24 cellular contexts compared by ENCODE assay signal in the genomic region with DNA sequence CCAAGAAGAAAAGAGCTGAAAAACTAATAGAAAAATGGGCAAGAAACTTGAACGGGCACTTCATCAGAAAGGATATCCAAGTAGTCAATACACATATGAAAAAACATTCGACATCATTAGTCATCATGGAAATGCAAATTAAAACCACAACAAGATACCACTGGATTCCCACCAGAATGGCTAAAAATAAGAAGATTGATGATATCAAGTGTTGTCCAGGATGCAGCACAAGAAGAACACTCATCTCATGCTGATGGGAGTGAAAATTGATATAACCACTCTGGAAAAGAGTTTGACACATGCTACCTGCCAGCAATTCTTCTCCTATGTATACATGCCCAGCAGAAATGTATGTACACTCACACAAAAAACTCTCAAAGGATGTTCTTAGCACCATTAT. TPM values are rescaled to one million over a fixed set of nuclear protein-coding genes. Genes with fewer than 3 reads are reported as not detected.
"Had no signal": no experiment of that assay in that cellular context is flagged by ENCODE, and none has a peak within 500 bp of the region (broad histone marks: within the 10 kb centered on the region; RNA-seq: fewer than 3 reads in every experiment).

No MANE protein-coding gene starts in this region.

- H3K36me3 ChIP-seq: colonic mucosa had no signal

- H3K9me3 ChIP-seq: colonic mucosa had no signal

- H3K4me1 ChIP-seq: colonic mucosa had no signal

- H3K4me2 ChIP-seq: PC-9 had no signal

- DNase-seq: activated CD4-positive, alpha-beta T cell treated with anti-CD3 and anti-CD28 coated beads for 48 hours; activated CD4-positive, alpha-beta T cell treated with anti-CD3 and anti-CD28 coated beads, Interleukin-2, amount 50 U/mL, for 4 hours; activated CD4-positive, CD25-positive, alpha-beta regulatory T cell treated with anti-CD3 and anti-CD28 coated beads, Interleukin-2, amount 50 U/mL, for 72 hours; activated CD8-positive, alpha-beta memory T cell treated with anti-CD3 and anti-CD28 coated beads, Interleukin-2, amount 50 U/mL, for 48 hours; activated CD8-positive, alpha-beta T cell treated with anti-CD3 and anti-CD28 coated beads, Interleukin-2, amount 10 ng/mL, durations not matched to agents 7 days and 5 days; activated effector memory CD4-positive, alpha-beta T cell treated with anti-CD3 and anti-CD28 coated beads, Interleukin-2, amount 50 U/mL, for 16 hours; activated naive CD4-positive, alpha-beta T cell treated with Interleukin-2 at 50 U/mL for 16 hours; activated naive CD8-positive, alpha-beta T cell treated with anti-CD3 and anti-CD28 coated beads, Interleukin-2, amount 50 U/mL, for 24 hours; activated T-cell treated with anti-CD3 and anti-CD28 coated beads, Interleukin-2, amount 50 U/mL, for 1 hour; caudate nucleus; colonic mucosa; NCI-H1092; NCI-H1417; NCI-H2029; NCI-H2107; NCI-H345; NCI-H510A; NCI-H69; PC-9; SIG-M5; T-helper 17 cell; T-helper 9 cell had no signal

- ATAC-seq: activated CD8-positive, alpha-beta T cell treated with anti-CD3 and anti-CD28 coated beads, Interleukin-2, amount 10 ng/mL, durations not matched to agents 7 days and 5 days; activated naive CD4-positive, alpha-beta T cell treated with anti-CD3 and anti-CD28 coated beads, Interleukin-2, amount 50 U/mL, for 72 hours; activated naive CD8-positive, alpha-beta T cell treated with anti-CD3 and anti-CD28 coated beads, Interleukin-2, amount 50 U/mL, for 24 hours; T-helper 17 cell; WTC11 had no signal

- H2AFZ ChIP-seq: PC-9 had no signal

- H3K27ac ChIP-seq: colonic mucosa, PC-9 had no signal

- H3K4me3 ChIP-seq: colonic mucosa, PC-9 had no signal

- H3K27me3 ChIP-seq: colonic mucosa had no signal

RNA-seq across cellular contexts. Expression of a gene that starts 26.9 kb away (rescaled TPM):
- total RNA-seq: PC-9 had no signal
